9 cellular contexts compared by ENCODE assay signal in the genomic region with DNA sequence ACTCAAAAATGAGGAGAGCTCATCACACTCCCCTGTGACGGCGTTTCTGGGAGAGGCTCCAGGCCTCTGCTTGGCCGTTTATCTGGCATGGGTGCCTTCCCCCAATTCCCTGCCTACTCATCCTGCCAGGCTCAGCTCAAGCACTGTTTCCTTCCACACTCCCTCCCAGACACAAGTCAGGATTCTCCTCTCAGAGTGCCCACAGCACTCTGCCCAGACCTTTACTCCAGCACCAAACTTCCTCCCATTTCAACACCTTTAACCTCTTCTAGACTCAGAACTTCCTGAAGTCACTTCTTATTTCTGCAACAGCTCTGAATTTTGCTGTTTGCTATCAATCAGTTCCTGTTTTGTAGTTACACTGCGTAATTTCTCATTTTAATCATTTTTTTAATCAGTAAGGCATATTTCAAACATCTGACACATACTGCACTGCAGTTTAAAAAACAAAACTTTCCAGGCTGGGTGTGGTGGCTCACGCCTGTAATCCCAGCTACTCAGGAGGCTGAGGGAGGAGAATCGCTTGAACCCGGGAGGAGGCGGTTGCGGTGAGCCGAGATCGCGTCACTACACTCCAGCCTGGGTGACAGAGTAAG. TPM values are rescaled to one million over a fixed set of nuclear protein-coding genes. Genes with fewer than 3 reads are reported as not detected.
A peak's percentile ranks its signal among the peaks of the same experiment; 100 is the strongest.
DNase-seq lines count a peak whose midpoint lies in the region; ATAC-seq, FAIRE-seq and TF ChIP-seq lines count a peak whose summit lies in the region.
"Had no signal": no experiment of that assay in that cellular context is flagged by ENCODE, and none has a peak within 500 bp of the region (broad histone marks: within the 10 kb centered on the region; RNA-seq: fewer than 3 reads in every experiment).

No MANE protein-coding gene starts in this region.

- H3K27me3 Mint-ChIP-seq in stimulated activated naive CD8-positive, alpha-beta T cell treated with anti-CD3 and anti-CD28 coated beads, Interleukin-15, amount 100 ng/mL, for 72 hours, result no peaks in the 10 kb centered on the region

- H3K36me3 ChIP-seq in heart left ventricle, result peaks cover 0 to 74% (median 42%) of the 10 kb centered on the region in 9 donors

- peak; percentile 69 for DNase-seq in MV-4-11 (lab: John Stamatoyannopoulos, UW)
- DNase-seq in activated CD4-positive, alpha-beta T cell treated with anti-CD3 and anti-CD28 coated beads, Interleukin-2, amount 50 U/mL, for 48 hours, result peak; percentile 41 to 46
- peak in 4 of 5 donors; percentile 26 to 60 (median 46) for DNase-seq in heart left ventricle
- DNase-seq in stimulated activated naive CD8-positive, alpha-beta T cell treated with anti-CD3 and anti-CD28 coated beads, Interleukin-15, amount 100 ng/mL, for 72 hours, result no peak
- no peak for DNase-seq in SHP77 (lab: John Stamatoyannopoulos, UW)
- no peak for DNase-seq in NCI-H526 treated with DMSO at 0.1 percent for 48 hours (lab: John Stamatoyannopoulos, UW)
- no peak for DNase-seq in H54 (ENCODE audit: insufficient read length, low spot score)

- H3K27ac Mint-ChIP-seq in stimulated activated naive CD8-positive, alpha-beta T cell treated with anti-CD3 and anti-CD28 coated beads, Interleukin-15, amount 100 ng/mL, for 72 hours, result peak overlapping the region; percentile 86 to 90

- H3K4me1 Mint-ChIP-seq in stimulated activated naive CD8-positive, alpha-beta T cell treated with anti-CD3 and anti-CD28 coated beads, Interleukin-15, amount 100 ng/mL, for 72 hours, result peaks cover 80% of the 10 kb centered on the region

- H3K4me3 Mint-ChIP-seq in stimulated activated naive CD8-positive, alpha-beta T cell treated with anti-CD3 and anti-CD28 coated beads, Interleukin-15, amount 100 ng/mL, for 72 hours, result peak overlapping the region; percentile 74 to 78

- H3K9me3 Mint-ChIP-seq in stimulated activated naive CD8-positive, alpha-beta T cell treated with anti-CD3 and anti-CD28 coated beads, Interleukin-15, amount 100 ng/mL, for 72 hours, result no peaks in the 10 kb centered on the region

- H3K27me3 ChIP-seq in heart left ventricle, result no peaks in the 10 kb centered on the region

- intact Hi-C loops in heart left ventricle (cut with DNase I), result loop anchor here in 3 of 10 donors (5.0 to 10.0 kb wide), 2 partner anchors 439 to 442 kb away; no protein-coding TSS in a partner anchor

- peak in 3 of 4 donors; percentile 78 to 83 (median 80) for ATAC-seq in heart left ventricle
- no peak for ATAC-seq in stimulated activated naive CD8-positive, alpha-beta T cell treated with anti-CD3 and anti-CD28 coated beads, Interleukin-15, amount 100 ng/mL, for 72 hours

- peak overlapping the region in 1 of 12 donors; percentile 16 for H3K4me3 ChIP-seq in heart left ventricle

- peaks cover 0 to 40% (median 6%) of the 10 kb centered on the region in 12 donors for H3K4me1 ChIP-seq in heart left ventricle

- TF ChIP-seq CTCF in heart left ventricle (IDR thresholded peaks at IDR 0.05), result no peak

- TF ChIP-seq POLR2A in heart left ventricle (IDR thresholded peaks at IDR 0.05) (no peak), H54 (IDR thresholded peaks at IDR 0.05; ENCODE audit: low read depth, low read length) (no peak)

- H3K27ac ChIP-seq in heart left ventricle, result peak overlapping the region in 5 of 12 donors; percentile 2 to 90 (median 5)

- 74 to 78% (median 77%) methylated on average over 12 of the region's 12 CpGs for WGBS in heart left ventricle, 4 donors

- no peak for FAIRE-seq in H54 (lab: Jason Lieb, UNC)
- FAIRE-seq: GM18507 had no signal

- H3K9me3 ChIP-seq in heart left ventricle, result no peaks in the 10 kb centered on the region

RNA-seq across cellular contexts. Expression of gene TRMO, which starts 16.0 kb away (rescaled TPM):
- total RNA-seq in heart left ventricle, result 10 to 100 TPM in 3 of 9 donors, 1 to 10 TPM in 6; 5.2 to 23.3 (median 8.0) TPM
- polyA plus RNA-seq in heart left ventricle, result 1 to 10 TPM; 2.8 to 8.1 TPM

RNA-seq across cellular contexts. Expression of gene HEMGN, which starts 31.6 kb away (rescaled TPM):
- total RNA-seq in heart left ventricle, result under 1 TPM in 2 of 9 donors, not detected in 7; 0.23 to 0.40 TPM
- polyA plus RNA-seq in heart left ventricle, result not detected

RNA-seq across cellular contexts. Expression of gene FOXE1, which starts 53.3 kb away (rescaled TPM):
- total RNA-seq in heart left ventricle, result not detected
- not detected for polyA plus RNA-seq in heart left ventricle
- total RNA-seq: mucosa of gallbladder had no signal

Comparison
In these comparisons a context has a peak if more than half of its experiments do, and no peak if none do; other contexts are left out.
1. DNase-seq: peak in MV-4-11 (single experiment), activated CD4-positive, alpha-beta T cell treated with anti-CD3 and anti-CD28 coated beads, Interleukin-2, amount 50 U/mL, for 48 hours (2 of 2) and heart left ventricle (4 of 5); none in stimulated activated naive CD8-positive, alpha-beta T cell treated with anti-CD3 and anti-CD28 coated beads, Interleukin-15, amount 100 ng/mL, for 72 hours (0 of 2), SHP77 (0 of 2), NCI-H526 treated with DMSO at 0.1 percent for 48 hours (single experiment) and H54 (single experiment).